1 cellular context compared by ENCODE assay signal in genomic region chr6:27575594-27576361, GRCh38.
TF ChIP-seq lines count a peak whose summit lies in the region.

No MANE protein-coding gene starts in this region.

TF ChIP-seq in HCT116, 20 proteins besides CTCF, POLR2A, EP300 and RAD21 (continued from another document):
- TF ChIP-seq EZH2phosphoT487 (IDR thresholded peaks at IDR 0.05; ENCODE audit: borderline replicate concordance), result no peak
